In genomic region chr16:88634994-88635670, GRCh38 we compare ENCODE assay signal across 10 cellular contexts. TPM values are rescaled to one million over a fixed set of nuclear protein-coding genes. Genes with fewer than 3 reads are reported as not detected.
DNase-seq lines count a peak whose midpoint lies in the region; ATAC-seq and TF ChIP-seq lines count a peak whose summit lies in the region.
"Had no signal": no experiment of that assay in that cellular context is flagged by ENCODE, and none has a peak within 500 bp of the region (broad histone marks: within the 10 kb centered on the region; RNA-seq: fewer than 3 reads in every experiment).

No MANE protein-coding gene starts in this region.

- ATAC-seq in effector memory CD8-positive, alpha-beta T cell (replicated peaks) = no peak
- ATAC-seq in psoas muscle = no peak
- ATAC-seq in HG03432 (IDR thresholded peaks at IDR 0.05; ENCODE audit: unreplicated experiment) = no peak
- no peak for ATAC-seq in GM21423 (IDR thresholded peaks at IDR 0.05; ENCODE audit: unreplicated experiment)
- no peak for ATAC-seq in HG02840 (IDR thresholded peaks at IDR 0.05; ENCODE audit: low FRiP score, unreplicated experiment)
- ATAC-seq in GM19467 (IDR thresholded peaks at IDR 0.05; ENCODE audit: unreplicated experiment) = no peak

- peaks cover 27 to 31% of the 10 kb centered on the region in 2 donors for H3K4me1 Mint-ChIP-seq in effector memory CD8-positive, alpha-beta T cell (ENCODE audit: low read depth in 2 of 2)

- H3K27me3 ChIP-seq in Karpas-422 (ENCODE audit: low read length) (no peaks in the 10 kb centered on the region), psoas muscle (ENCODE audit: insufficient read depth in 3 of 3, low read length in 2 of 3) (peaks cover 0 to 25% (median 13%) of the 10 kb centered on the region in 3 donors)

- no peaks in the 10 kb centered on the region; the same call in 1 of the 2 replicates for H3K36me3 ChIP-seq in Karpas-422 (ENCODE audit: insufficient read depth, low read length)
- H3K36me3 ChIP-seq in psoas muscle (ENCODE audit: insufficient read depth in 1 of 2, low read depth in 1 of 2) = peaks cover 2 to 33% of the 10 kb centered on the region in 2 donors

- H3K4me3 ChIP-seq in Karpas-422 (ENCODE audit: low read length) (no peak overlapping the region), psoas muscle (peak overlapping the region; percentile 56)
- H3K4me3 ChIP-seq: SK-N-MC had no signal

- DNase-seq in GM03348 (ENCODE audit: low spot score) = peak; percentile 31
- peak; percentile 45 for DNase-seq in Karpas-422
- no peak for DNase-seq in effector memory CD8-positive, alpha-beta T cell
- no peak for DNase-seq in psoas muscle

- peaks cover 42% of the 10 kb centered on the region for H3K4me1 ChIP-seq in Karpas-422 (ENCODE audit: low read length)
- H3K4me1 ChIP-seq in psoas muscle = no peaks in the 10 kb centered on the region

- peak overlapping the region; percentile 54 for H3K4me2 ChIP-seq in Karpas-422 (ENCODE audit: low read depth, low read length, poor library complexity, severe bottlenecking)

- H3K9me2 ChIP-seq in Karpas-422 (replicated peaks; ENCODE audit: insufficient read depth, low read length) = no peaks in the 10 kb centered on the region

- H3K4me3 Mint-ChIP-seq in effector memory CD8-positive, alpha-beta T cell = peak overlapping the region; percentile 86 to 87

- WGBS in psoas muscle, 3 donors = 55 to 66% (median 66%) methylated on average over 26 to 28 of the region's 28 CpGs

- H3K27ac ChIP-seq in Karpas-422 (ENCODE audit: low read length) = no peak overlapping the region
- H3K27ac ChIP-seq in psoas muscle = no peak overlapping the region
- H3K27ac ChIP-seq: SK-N-MC had no signal

- peaks cover 0 to 3% of the 10 kb centered on the region in 2 donors for H3K9me3 Mint-ChIP-seq in effector memory CD8-positive, alpha-beta T cell

- peaks cover 0 to 3% of the 10 kb centered on the region in 2 donors for H3K27me3 Mint-ChIP-seq in effector memory CD8-positive, alpha-beta T cell

- no peaks in the 10 kb centered on the region for H3K79me2 ChIP-seq in Karpas-422 (ENCODE audit: low read length)

- intact Hi-C loops in psoas muscle (cut with DNase I) = no loop called here

- H3K9me3 ChIP-seq in Karpas-422 (ENCODE audit: low read length) (no peaks in the 10 kb centered on the region), psoas muscle (no peaks in the 10 kb centered on the region)

- H4K20me1 ChIP-seq in Karpas-422 (ENCODE audit: insufficient read depth, low read depth, low read length) = peaks cover 42% of the 10 kb centered on the region

- peak overlapping the region; percentile 82 to 87 for H3K27ac Mint-ChIP-seq in effector memory CD8-positive, alpha-beta T cell

- no peak overlapping the region for H3K9ac ChIP-seq in Karpas-422 (ENCODE audit: low read length)

- H2AFZ ChIP-seq in Karpas-422 (ENCODE audit: low read length) = no peak overlapping the region

- no peak for TF ChIP-seq CTCF in psoas muscle (IDR thresholded peaks at IDR 0.05)

- peaks cover 73% of the 10 kb centered on the region for H3K36me3 Mint-ChIP-seq in effector memory CD8-positive, alpha-beta T cell (ENCODE audit: insufficient read depth)

RNA-seq across cellular contexts. Expression of gene IL17C, which starts 3.2 kb away (rescaled TPM):
- not detected in 2 replicates for total RNA-seq in Karpas-422 (2014; rRNA removed; shearing (Covaris generic); ENCODE audit: low replicate concordance)
- total RNA-seq in psoas muscle = not detected
- not detected for polyA plus RNA-seq in psoas muscle
- total RNA-seq: glomerular endothelial cell had no signal

RNA-seq across cellular contexts. Expression of gene CYBA, which starts 15.7 kb away (rescaled TPM):
- total RNA-seq in Karpas-422 (2014; rRNA removed; shearing (Covaris generic); ENCODE audit: low replicate concordance) = 395 and 1,207 TPM in 2 replicates
- 10 to 100 TPM; 17.1 to 20.2 (median 19.2) TPM for total RNA-seq in psoas muscle
- 10 to 100 TPM in 2 of 3 donors, 1 to 10 TPM in 1; 9.1 to 28.0 (median 24.0) TPM for polyA plus RNA-seq in psoas muscle

RNA-seq across cellular contexts. Expression of gene MVD, which starts 27.8 kb away (rescaled TPM):
- total RNA-seq in Karpas-422 (2014; rRNA removed; shearing (Covaris generic); ENCODE audit: low replicate concordance) = 35.0 and 82.2 TPM in 2 replicates
- total RNA-seq in psoas muscle = 10 to 100 TPM; 11.7 to 26.8 (median 16.1) TPM
- polyA plus RNA-seq in psoas muscle = 10 to 100 TPM; 13.7 to 19.2 (median 15.9) TPM

RNA-seq across cellular contexts. Expression of gene SNAI3, which starts 51.2 kb away (rescaled TPM):
- total RNA-seq in Karpas-422 (2014; rRNA removed; shearing (Covaris generic); ENCODE audit: low replicate concordance) = 1.3 and 1.4 TPM in 2 replicates
- total RNA-seq in psoas muscle = 1 to 10 TPM; 1.5 to 8.5 (median 4.0) TPM
- 1 to 10 TPM; 1.2 to 5.3 (median 3.0) TPM for polyA plus RNA-seq in psoas muscle

Comparison
In these comparisons a context has a peak if more than half of its experiments do, and no peak if none do; other contexts are left out.
1. DNase-seq: peak in GM03348 (single experiment) and Karpas-422 (single experiment); none in effector memory CD8-positive, alpha-beta T cell (0 of 3) and psoas muscle (0 of 2).
2. RNA of gene CYBA, which starts 15.7 kb away (total RNA-seq): 395 to 1,207 TPM in Karpas-422; 17.1 to 20.2 TPM in psoas muscle; every median in the first group is over 10 times any median in the second.